17 cellular contexts compared by ENCODE assay signal in genomic region chr4:125084608-125085007, GRCh38.
DNase-seq lines count a peak whose midpoint lies in the region; ATAC-seq and TF ChIP-seq lines count a peak whose summit lies in the region.
"Had no signal": no experiment of that assay in that cellular context is flagged by ENCODE, and none has a peak within 500 bp of the region (broad histone marks: within the 10 kb centered on the region; RNA-seq: fewer than 3 reads in every experiment).

No MANE protein-coding gene starts in this region.

- no peak overlapping the region for H3K4me2 ChIP-seq in SK-N-SH
- H3K4me2 ChIP-seq in mesenchymal stem cell (ENCODE audit: low read length, poor library complexity, severe bottlenecking), result no peak overlapping the region

- no peak overlapping the region for H2BK5ac ChIP-seq in mesenchymal stem cell (ENCODE audit: low read depth, low read length, poor library complexity, severe bottlenecking)

- H3K27me3 Mint-ChIP-seq in glutamatergic neuron (ENCODE audit: unreplicated experiment), result no peaks in the 10 kb centered on the region
- H3K27me3 Mint-ChIP-seq: IgD-negative memory B cell had no signal

- H4K91ac ChIP-seq in mesenchymal stem cell (ENCODE audit: low read length), result no peak overlapping the region

- H2AK5ac ChIP-seq in mesenchymal stem cell (ENCODE audit: low read length, severe bottlenecking), result no peak overlapping the region

- H3K9ac ChIP-seq in SK-N-SH, result no peak overlapping the region
- H3K9ac ChIP-seq in mesenchymal stem cell (ENCODE audit: low read length), result no peak overlapping the region

- peak overlapping the region; percentile 37; the same call in 1 of the 2 replicates for H2AFZ ChIP-seq in SK-N-SH (ENCODE audit: low read depth)
- peak overlapping the region; percentile 11 for H2AFZ ChIP-seq in mesenchymal stem cell (ENCODE audit: low read depth, low read length)

- no peak overlapping the region for H4K8ac ChIP-seq in mesenchymal stem cell (ENCODE audit: low read length)

- H2BK15ac ChIP-seq in mesenchymal stem cell (ENCODE audit: low read depth, poor library complexity, severe bottlenecking), result no peak overlapping the region

- no peak overlapping the region for H3K4me3 ChIP-seq in SK-N-SH (ENCODE audit: low read depth in 2 of 2, low read length in 1 of 2)
- no peak overlapping the region for H3K4me3 ChIP-seq in RWPE2 (ENCODE audit: severe bottlenecking)
- H3K4me3 ChIP-seq in mesenchymal stem cell (ENCODE audit: insufficient read depth in 1 of 2, low read depth in 1 of 2, low read length in 2 of 2), result no peak overlapping the region
- H3K4me3 ChIP-seq: SJCRH30 had no signal

- H3K27me3 ChIP-seq in SK-N-SH (ENCODE audit: insufficient read depth), result no peaks in the 10 kb centered on the region
- H3K27me3 ChIP-seq in RWPE2 (ENCODE audit: insufficient read depth, poor library complexity, severe bottlenecking), result no peaks in the 10 kb centered on the region
- no peaks in the 10 kb centered on the region for H3K27me3 ChIP-seq in mesenchymal stem cell (ENCODE audit: control insufficient read depth in 1 of 2, insufficient read depth in 1 of 2, low read length in 2 of 2)
- H3K27me3 ChIP-seq: SJCRH30 had no signal

- H3K9me3 ChIP-seq in SK-N-SH (no peaks in the 10 kb centered on the region), RWPE2 (ENCODE audit: severe bottlenecking) (no peaks in the 10 kb centered on the region), mesenchymal stem cell (ENCODE audit: control insufficient read depth, low read length) (no peaks in the 10 kb centered on the region)
- H3K9me3 ChIP-seq: SJCRH30 had no signal

- DNase-seq in SK-N-SH (no peak), RWPE2 (ENCODE audit: low spot score) (no peak), mesenchymal stem cell (no peak), glutamatergic neuron (no peak), dedifferentiated amniotic fluid mesenchymal stem cell (ENCODE audit: extremely low spot score) (no peak), NCI-H2171 (lab: John Stamatoyannopoulos, UW) (no peak)
- DNase-seq: 8988T, NCI-H1092 treated with DMSO at 0.1 percent for 48 hours, NCI-H187, NCI-H2081 treated with DMSO at 0.1 percent for 48 hours, NCI-H524, NCI-H748 treated with DMSO at 0.1 percent for 48 hours, SJCRH30 had no signal

- no peaks in the 10 kb centered on the region for H3K36me3 Mint-ChIP-seq in glutamatergic neuron (ENCODE audit: unreplicated experiment)
- H3K36me3 Mint-ChIP-seq: IgD-negative memory B cell had no signal

- no peak overlapping the region for H3K18ac ChIP-seq in mesenchymal stem cell (ENCODE audit: low read depth in 1 of 2, low read length in 2 of 2)

- H3K14ac ChIP-seq in mesenchymal stem cell (ENCODE audit: low read length in 2 of 2), result no peak overlapping the region

- peaks cover 5% of the 10 kb centered on the region for H3K4me1 Mint-ChIP-seq in glutamatergic neuron (ENCODE audit: low read depth, unreplicated experiment)

- CTCF ChIA-PET in SK-N-SH (lab: Yijun Ruan, JAX), result interaction anchor here (0.6 kb wide), 1 partner anchor 18 kb away, joined by 3 read pairs; no protein-coding TSS in a partner anchor

- H3K4ac ChIP-seq in mesenchymal stem cell (ENCODE audit: low read depth in 1 of 2, low read length in 2 of 2), result no peak overlapping the region

- H3K79me1 ChIP-seq in mesenchymal stem cell (replicated peaks; ENCODE audit: low read length, poor library complexity, severe bottlenecking), result no peaks in the 10 kb centered on the region

- POLR2A ChIA-PET in SK-N-SH (lab: Yijun Ruan, JAX), result no interaction called here

- H3K27ac Mint-ChIP-seq in glutamatergic neuron (ENCODE audit: unreplicated experiment), result no peak overlapping the region
- H3K27ac Mint-ChIP-seq: IgD-negative memory B cell had no signal

- H3K9me2 ChIP-seq in SK-N-SH, result no peaks in the 10 kb centered on the region

- no peak overlapping the region for H2BK120ac ChIP-seq in mesenchymal stem cell (ENCODE audit: low read depth, low read length)

- WGBS in SK-N-SH (ENCODE audit: low lambda C conversion rate), result 93% methylated on average over 1 of the region's 1 CpG
- WGBS in mesenchymal stem cell, result 68% methylated on average over 1 of the region's 1 CpG

- TF ChIP-seq EP300 in SK-N-SH (IDR thresholded peaks at IDR 0.05; ENCODE audit: borderline replicate concordance in 1 of 2, low read depth in 1 of 2, low read length in 1 of 2), result no peak

- H3F3A ChIP-seq in SK-N-SH (replicated peaks; ENCODE audit: insufficient read depth), result no peaks in the 10 kb centered on the region

- H2BK12ac ChIP-seq in mesenchymal stem cell (ENCODE audit: low read length in 2 of 2), result no peak overlapping the region

- no peak for TF ChIP-seq RAD21 in SK-N-SH (IDR thresholded peaks at IDR 0.05; ENCODE audit: low read length)

- H3K4me3 Mint-ChIP-seq in glutamatergic neuron (ENCODE audit: unreplicated experiment), result no peak overlapping the region
- H3K4me3 Mint-ChIP-seq: IgD-negative memory B cell had no signal

- H3K36me3 ChIP-seq in SK-N-SH (replicated peaks in 1 of 2; ENCODE audit: control insufficient read depth in 1 of 2, insufficient read depth in 2 of 2, low read length in 1 of 2), result no peaks in the 10 kb centered on the region
- H3K36me3 ChIP-seq in RWPE2 (ENCODE audit: low read depth), result no peaks in the 10 kb centered on the region
- H3K36me3 ChIP-seq in mesenchymal stem cell (ENCODE audit: control insufficient read depth in 1 of 2, insufficient read depth in 2 of 2, low read depth in 1 of 2, low read length in 2 of 2), result no peaks in the 10 kb centered on the region
- H3K36me3 ChIP-seq: SJCRH30 had no signal

- H4K20me1 ChIP-seq in SK-N-SH (ENCODE audit: insufficient read depth), result no peaks in the 10 kb centered on the region

- no peak overlapping the region for H3K23ac ChIP-seq in mesenchymal stem cell (ENCODE audit: low read length in 2 of 2)

- no peak for ATAC-seq in SK-N-SH treated with all-trans-retinoic acid at 6 μM for 48 hours
- 0 out of 3 replicates have a peak, but pooled peaks have one; percentile 10 for ATAC-seq in RWPE2 (ENCODE audit: low read depth)
- ATAC-seq: Right ventricle myocardium inferior had no signal

- H3K9me3 Mint-ChIP-seq in glutamatergic neuron (ENCODE audit: unreplicated experiment), result no peaks in the 10 kb centered on the region

- H3K79me2 ChIP-seq in SK-N-SH (ENCODE audit: insufficient read depth), result no peaks in the 10 kb centered on the region

- H3K27ac ChIP-seq in SK-N-SH (ENCODE audit: low read depth in 2 of 2, low read length in 1 of 2) (no peak overlapping the region), RWPE2 (ENCODE audit: poor library complexity, severe bottlenecking) (no peak overlapping the region), mesenchymal stem cell (ENCODE audit: low read length, poor library complexity, severe bottlenecking) (no peak overlapping the region)
- H3K27ac ChIP-seq: HL-60, SJCRH30 had no signal

- H3K4me1 ChIP-seq in SK-N-SH (ENCODE audit: control insufficient read depth in 1 of 2, insufficient read depth in 2 of 2, low read depth in 1 of 2, low read length in 1 of 2) (no peaks in the 10 kb centered on the region), RWPE2 (ENCODE audit: insufficient read depth, poor library complexity, severe bottlenecking) (no peaks in the 10 kb centered on the region), mesenchymal stem cell (ENCODE audit: control insufficient read depth, insufficient read depth, low read depth, low read length) (no peaks in the 10 kb centered on the region)
- H3K4me1 ChIP-seq: SJCRH30 had no signal

- TF ChIP-seq CTCF in SK-N-SH (IDR thresholded peaks at IDR 0.05) (no peak), RWPE2 (IDR thresholded peaks at IDR 0.05; ENCODE audit: poor library complexity, severe bottlenecking) (no peak), glutamatergic neuron (IDR thresholded peaks at IDR 0.05; ENCODE audit: partially characterized antibody, unreplicated experiment) (no peak)

TF ChIP-seq in SK-N-SH, 30 proteins besides CTCF, POLR2A, EP300 and RAD21 (continues in another document):
- TF ChIP-seq MXI1 (IDR thresholded peaks at IDR 0.05; ENCODE audit: low read depth, low read length) (no peak), ZBTB33 (IDR thresholded peaks at IDR 0.05; ENCODE audit: borderline replicate concordance, low read depth) (no peak), ELF1 (IDR thresholded peaks at IDR 0.05) (no peak)

TF ChIP-seq in SK-N-SH treated with all-trans-retinoic acid at 6 μM for 48 hours, 23 proteins besides CTCF, POLR2A, EP300 and RAD21:
- TF ChIP-seq TCF4 (CRISPR knock-in tag; IDR thresholded peaks at IDR 0.05; ENCODE audit: borderline replicate concordance) (no peak), ZNF70 (CRISPR knock-in tag; IDR thresholded peaks at IDR 0.05) (no peak), ARNTL (CRISPR knock-in tag; IDR thresholded peaks at IDR 0.05; ENCODE audit: borderline replicate concordance, low read depth) (no peak), CSDC2 (CRISPR knock-in tag; IDR thresholded peaks at IDR 0.05) (no peak), ZC3H10 (CRISPR knock-in tag; IDR thresholded peaks at IDR 0.05) (no peak), ZFP3 (CRISPR knock-in tag; IDR thresholded peaks at IDR 0.05) (no peak), ZFP30 (CRISPR knock-in tag; IDR thresholded peaks at IDR 0.05) (no peak), CREB5 (CRISPR knock-in tag; IDR thresholded peaks at IDR 0.05; ENCODE audit: low read depth) (no peak), TOX (CRISPR knock-in tag; IDR thresholded peaks at IDR 0.05; ENCODE audit: borderline replicate concordance) (no peak)
